In the genomic region with DNA sequence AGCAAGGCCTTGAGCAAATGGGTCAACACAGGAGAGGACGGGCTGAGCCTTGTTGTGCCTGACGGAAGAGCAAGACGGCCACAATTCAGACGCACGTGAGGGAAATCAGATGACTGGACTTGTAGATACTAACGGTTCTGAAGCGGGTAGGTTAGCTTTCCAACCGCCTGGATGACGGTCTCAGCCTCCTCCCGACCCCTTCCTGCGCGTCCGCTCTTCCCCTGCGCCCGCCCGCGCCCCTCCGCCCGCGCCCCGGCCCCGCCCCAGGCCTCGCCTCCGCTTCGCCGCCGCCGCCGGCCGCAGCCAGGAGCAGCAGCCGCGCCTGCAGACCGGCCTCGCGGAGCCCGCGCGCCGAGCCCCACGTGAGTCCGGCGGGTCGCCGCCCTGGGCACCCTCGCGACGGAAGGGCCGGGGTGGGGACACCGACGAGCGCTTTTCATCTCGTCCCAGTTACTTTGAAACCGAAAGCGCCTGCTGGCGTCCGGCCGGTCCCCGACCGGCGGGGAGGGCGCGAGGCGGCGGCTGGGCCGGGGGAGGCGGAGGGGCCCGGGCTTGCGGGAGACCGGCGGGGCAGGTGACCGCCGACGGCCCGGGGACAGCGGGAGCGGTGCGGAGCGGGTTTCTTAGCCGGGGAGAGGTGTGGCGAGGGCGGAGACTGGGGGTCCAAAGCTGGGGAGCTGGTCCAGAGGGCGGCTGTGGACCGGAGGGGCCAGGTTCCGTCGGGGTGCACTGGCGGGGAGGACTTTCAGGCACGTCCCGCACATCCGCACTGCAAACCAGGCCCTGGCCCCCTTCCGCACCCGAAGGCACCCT, we compare ENCODE assay signal across 8 cellular contexts. TPM values are rescaled to one million over a fixed set of nuclear protein-coding genes. Genes with fewer than 3 reads are reported as not detected.
A peak's percentile ranks its signal among the peaks of the same experiment; 100 is the strongest.
DNase-seq lines count a peak whose midpoint lies in the region; ATAC-seq, FAIRE-seq and TF ChIP-seq lines count a peak whose summit lies in the region.

Gene TRAF5, plus strand, starts transcription at position 306 of the 813 bp plus-strand sequence. CDS start 26,407 bp downstream, outside the sequence.

- 1% methylated on average over 35 of the region's 91 CpGs for WGBS in GM12878 (ENCODE audit: insufficient coverage, insufficient replicate concordance, low lambda C conversion rate, missing lambda C conversion rate)
- 1% methylated on average over 91 of the region's 91 CpGs for WGBS in sigmoid colon, 2 donors

- no peak for TF ChIP-seq CTCF in CD14-positive monocyte (IDR thresholded peaks at IDR 0.05)
- no peak for TF ChIP-seq CTCF in SU-DHL-6 (IDR thresholded peaks at IDR 0.05; ENCODE audit: insufficient read depth, low read length, poor library complexity, severe bottlenecking)
- TF ChIP-seq CTCF in GM12878 (IDR thresholded peaks at IDR 0.05 in 2 of 3, conservative IDR thresholded peaks at IDR 0.05 in 1 of 3; ENCODE audit: control insufficient read depth in 2 of 3, extremely low read depth in 1 of 3, insufficient read depth in 1 of 3, low read depth in 3 of 3, low read length in 3 of 3): no peak
- no peak for TF ChIP-seq CTCF in sigmoid colon (IDR thresholded peaks at IDR 0.05)

- peak within 1 kb of the TSS in 6 of 7 donors; percentile 12 to 76 (median 63) for H3K27ac Mint-ChIP-seq in CD14-positive monocyte

- RAD21 ChIA-PET in GM12878 (lab: Charles Lee; ENCODE audit: unreplicated experiment): interaction anchor here (0.8 to 2.5 kb wide), 10 partner anchors 8 to 151 kb away, joined by 3 to 9 read pairs (median 3); no protein-coding TSS in a partner anchor

- H3K9me3 Mint-ChIP-seq in CD14-positive monocyte: peaks cover 0 to 2% (median 0%) of the 10 kb centered on the region in 7 donors

- TSS peak; percentile 89 for BruUV-seq in GM12878 (replicated peaks; lab: Mats Ljungman, UMichigan)

- POLR2A ChIA-PET in GM12878 (lab: Charles Lee): interaction anchor here (1.0 to 2.3 kb wide), 6 partner anchors 13 to 255 kb away, joined by 3 to 9 read pairs (median 4); no protein-coding TSS in a partner anchor

- TF ChIP-seq RAD21 in GM12878 (IDR thresholded peaks at IDR 0.05; ENCODE audit: insufficient read depth, low read depth, low read length): no peak

- H3K4me1 ChIP-seq in GM12878 (ENCODE audit: control insufficient read depth, insufficient read depth, low read length) (peaks cover 39% of the 10 kb centered on the region), iPS-15b (ENCODE audit: control insufficient read depth, insufficient read depth, low read length) (peaks cover 15% of the 10 kb centered on the region), sigmoid colon (peaks cover 0 to 50% (median 46%) of the 10 kb centered on the region in 4 donors)

- CTCF ChIA-PET in GM12878 (lab: Yijun Ruan, JAX): interaction anchor here (0.6 to 11.0 kb wide), 18 partner anchors 9 to 417 kb away, joined by 3 to 99 read pairs (median 7); no protein-coding TSS in a partner anchor

- no peaks in the 10 kb centered on the region for H3K36me3 ChIP-seq in SU-DHL-6 (ENCODE audit: low read length)
- 0 out of 4 replicates have a peak, but pooled peaks cover 0 to 4% of the 10 kb centered on the region in 2 experiments for H3K36me3 ChIP-seq in GM12878 (ENCODE audit: control insufficient read depth in 2 of 2, insufficient read depth in 2 of 2, low read length in 1 of 2)
- no peaks in the 10 kb centered on the region for H3K36me3 ChIP-seq in iPS-15b (ENCODE audit: control insufficient read depth, insufficient read depth, low read length)
- H3K36me3 ChIP-seq in sigmoid colon: no peaks in the 10 kb centered on the region

- SMC1A ChIA-PET in GM12878 (lab: Charles Lee; ENCODE audit: uncharacterized antibody, unreplicated experiment): interaction anchor here (0.6 to 3.6 kb wide), 17 partner anchors 9 to 925 kb away, joined by 3 to 29 read pairs (median 6); no protein-coding TSS in a partner anchor

- DNase-seq in CD14-positive monocyte (ENCODE audit: low spot score): no peak
- peak; percentile 40 for DNase-seq in GM19238 (ENCODE audit: insufficient read length, low spot score)
- DNase-seq in GM12878 (ENCODE audit: low read depth, low spot score): no peak
- peak; percentile 76 for DNase-seq in sigmoid colon
- DNase-seq in NCI-H226: no peak

- no peaks in the 10 kb centered on the region for H3K9me3 ChIP-seq in SU-DHL-6 (ENCODE audit: insufficient read depth, low read length)
- no peaks in the 10 kb centered on the region for H3K9me3 ChIP-seq in GM12878 (replicated peaks; ENCODE audit: control insufficient read depth, insufficient read depth, low read length)
- H3K9me3 ChIP-seq in iPS-15b (ENCODE audit: control insufficient read depth, insufficient read depth, low read length): no peaks in the 10 kb centered on the region
- H3K9me3 ChIP-seq in sigmoid colon: no peaks in the 10 kb centered on the region

- ATAC-seq in HG03571 (IDR thresholded peaks at IDR 0.05; ENCODE audit: unreplicated experiment) (peak; percentile 29), GM12878 (peak; percentile 45)

- FAIRE-seq in GM12878 (lab: Jason Lieb, UNC): peak; percentile 49

- no peaks in the 10 kb centered on the region; the same call in 1 of the 2 replicates for H3F3A ChIP-seq in SU-DHL-6 (ENCODE audit: insufficient read depth)

- H3K4me3 Mint-ChIP-seq in CD14-positive monocyte: peak within 1 kb of the TSS; percentile 96 to 97

- intact Hi-C loops in CD14-positive monocyte (cut with micrococcal nuclease): loop anchor here in 1 of 2 donors (10.0 kb wide), 1 partner anchor 148 kb away; no protein-coding TSS in a partner anchor
- intact Hi-C loops in GM12878 (cut with micrococcal nuclease; ENCODE audit: unreplicated experiment): loop anchor here (2.0 to 5.0 kb wide), 3 partner anchors 56 to 251 kb away; partner anchors contain the start of genes RCOR3 and SLC30A1
- intact Hi-C loops in sigmoid colon (cut with DNase I): loop anchor here (5.0 to 10.0 kb wide), 6 partner anchors 56 to 328 kb away; partner anchors contain the start of gene RCOR3

- H2AFZ ChIP-seq in SU-DHL-6 (ENCODE audit: low read depth, low read length, severe bottlenecking): peak within 1 kb of the TSS; percentile 62
- H2AFZ ChIP-seq in GM12878 (ENCODE audit: control insufficient read depth, low read depth, low read length): peak within 1 kb of the TSS; percentile 96

- peaks cover 0 to 1% of the 10 kb centered on the region in 2 donors for H3K36me3 Mint-ChIP-seq in CD14-positive monocyte

- peaks cover 20% of the 10 kb centered on the region for H3K79me2 ChIP-seq in SU-DHL-6 (ENCODE audit: insufficient read depth, low read length)
- peaks cover 57% of the 10 kb centered on the region for H3K79me2 ChIP-seq in GM12878 (ENCODE audit: control insufficient read depth, insufficient read depth, low read length)

- H3K4me3 ChIP-seq in SU-DHL-6 (ENCODE audit: insufficient read depth, low read length, poor library complexity, severe bottlenecking): peak within 1 kb of the TSS; percentile 67
- peak within 1 kb of the TSS; percentile 68 for H3K4me3 ChIP-seq in GM12878
- H3K4me3 ChIP-seq in iPS-15b (ENCODE audit: low read depth, low read length): peak within 1 kb of the TSS; percentile 72
- peak within 1 kb of the TSS; percentile 55 to 95 (median 94) for H3K4me3 ChIP-seq in sigmoid colon

- in situ Hi-C loops in GM12878 (cut with MboI): loop anchor here (10.0 kb wide), 1 partner anchor 188 kb away; no protein-coding TSS in a partner anchor

- H3K27me3 Mint-ChIP-seq in CD14-positive monocyte (ENCODE audit: low read depth in 3 of 3): peaks cover 10 to 25% (median 23%) of the 10 kb centered on the region in 3 donors

- peak within 1 kb of the TSS; percentile 68 for H3K9ac ChIP-seq in SU-DHL-6 (ENCODE audit: low read length)
- H3K9ac ChIP-seq in GM12878 (ENCODE audit: control insufficient read depth, insufficient read depth, low read length): peak within 1 kb of the TSS; percentile 83
- H3K9ac ChIP-seq in iPS-15b (ENCODE audit: low read depth, low read length): peak within 1 kb of the TSS; percentile 62

- H3K4me2 ChIP-seq in SU-DHL-6 (ENCODE audit: low read depth, low read length, poor library complexity, severe bottlenecking) (peak within 1 kb of the TSS; percentile 77), GM12878 (ENCODE audit: control insufficient read depth, insufficient read depth) (peak within 1 kb of the TSS; percentile 99)

- peak within 1 kb of the TSS; percentile 67 for H3K27ac ChIP-seq in SU-DHL-6 (ENCODE audit: low read depth, low read length)
- H3K27ac ChIP-seq in GM12878 (ENCODE audit: control insufficient read depth, insufficient read depth): peak within 1 kb of the TSS; percentile 81
- H3K27ac ChIP-seq in sigmoid colon: peak within 1 kb of the TSS; percentile 86 to 94 (median 88)

- no peaks in the 10 kb centered on the region for H4K20me1 ChIP-seq in SU-DHL-6 (ENCODE audit: low read depth, low read length)
- no peaks in the 10 kb centered on the region for H4K20me1 ChIP-seq in GM12878 (ENCODE audit: control insufficient read depth, insufficient read depth)

- no peaks in the 10 kb centered on the region for H3K27me3 ChIP-seq in SU-DHL-6 (ENCODE audit: low read length)
- no peaks in the 10 kb centered on the region for H3K27me3 ChIP-seq in GM12878 (replicated peaks in 1 of 2; ENCODE audit: control insufficient read depth in 2 of 2, insufficient read depth in 2 of 2, low read length in 1 of 2)
- peaks cover 8% of the 10 kb centered on the region for H3K27me3 ChIP-seq in iPS-15b (ENCODE audit: control insufficient read depth, insufficient read depth, low read length)
- H3K27me3 ChIP-seq in sigmoid colon: no peaks in the 10 kb centered on the region

- no peaks in the 10 kb centered on the region for H3K9me2 ChIP-seq in SU-DHL-6 (replicated peaks; ENCODE audit: insufficient read depth, low read length)

- peaks cover 23% of the 10 kb centered on the region for H3K4me1 Mint-ChIP-seq in CD14-positive monocyte

- no peak for TF ChIP-seq EP300 in GM12878 (IDR thresholded peaks at IDR 0.05; ENCODE audit: borderline replicate concordance in 1 of 2, control insufficient read depth in 1 of 2, low read depth in 2 of 2, low read length in 2 of 2)
- no peak for TF ChIP-seq EP300 in sigmoid colon (IDR thresholded peaks at IDR 0.05)

- TF ChIP-seq POLR2A in GM12878 (IDR thresholded peaks at IDR 0.05; ENCODE audit: low read depth, low read length): peak; percentile 77
- TF ChIP-seq POLR2A in sigmoid colon (IDR thresholded peaks at IDR 0.05): no peak

RNA-seq across cellular contexts. Expression of gene TRAF5, which starts in this region (rescaled TPM):
- 1 to 10 TPM; 1.0 to 1.6 TPM for polyA plus RNA-seq in CD14-positive monocyte
- 149 and 152 TPM in 2 replicates for total RNA-seq in GM12878 (2013; cell fraction: nucleolus; rRNA removed)
- 35.3 and 36.1 TPM in 2 replicates for total RNA-seq in GM12878 (2014; rRNA removed)
- total RNA-seq in GM12878 (2014; rRNA removed; fragmentation: Illumina TruSeq; extraction: Trizol): 25.0 and 26.5 TPM in 2 replicates
- total RNA-seq in GM12878 (2021): 25.7 and 27.6 TPM in 2 replicates
- polyA plus RNA-seq in GM12878 (2011; ENCODE audit: low read depth): 17.0 TPM
- 36.5 and 49.7 TPM in 2 replicates for polyA plus RNA-seq in GM12878 (2011; rRNA removed)
- polyA plus RNA-seq in GM12878 (2011; cell fraction: cytosol; rRNA removed): 23.0 TPM in 2 replicates
- polyA plus RNA-seq in GM12878 (2011; cell fraction: nucleus; rRNA removed): 96.9 and 102 TPM in 2 replicates
- 18.6 and 25.1 TPM in 2 replicates for polyA plus RNA-seq in GM12878 (2012)
- 36.4 and 48.6 TPM in 2 replicates for polyA plus RNA-seq in GM12878 (2014; fragmentation: Illumina TruSeq; extraction: Trizol)
- polyA plus RNA-seq in GM12878 (2014; fragmentation: Nextera tagmentation; extraction: Ambion mirVana): 10 to 100 TPM; 10.6 to 11.8 TPM
- 30.8 and 34.4 TPM in 2 replicates for polyA plus RNA-seq in GM12878 (2014; rRNA removed)
- polyA plus RNA-seq in GM12878 (2016; fragmentation: Nextera tagmentation; extraction: Ambion mirVana): 10 to 100 TPM; 16.7 to 19.7 TPM
- polyA minus RNA-seq in GM12878 (2011; rRNA and poly(A)+ RNA removed): 24.5 and 25.3 TPM in 2 replicates
- 8.7 and 9.8 TPM in 2 replicates for polyA minus RNA-seq in GM12878 (2011; cell fraction: cytosol; rRNA and poly(A)+ RNA removed)
- polyA minus RNA-seq in GM12878 (2011; cell fraction: nucleus; rRNA and poly(A)+ RNA removed): 45.0 and 64.3 TPM in 2 replicates
- 10 to 100 TPM; 19.6 to 55.9 (median 27.8) TPM for total RNA-seq in sigmoid colon
- polyA plus RNA-seq in sigmoid colon: 10 to 100 TPM in 1 of 3 donors, 1 to 10 TPM in 2; 2.4 to 20.8 (median 2.5) TPM

Comparison
In these comparisons a context has a peak if more than half of its experiments do, and no peak if none do; other contexts are left out.
1. DNase-seq: peak in GM19238 (single experiment) and sigmoid colon (single experiment); none in CD14-positive monocyte (single experiment), GM12878 (single experiment) and NCI-H226 (single experiment).
2. Peak in every context shown above with its lines, with median percentiles within 50 percentile points of each other: H3K27ac ChIP-seq, H3K4me3 ChIP-seq and H3K9ac ChIP-seq.